In the genomic region with DNA sequence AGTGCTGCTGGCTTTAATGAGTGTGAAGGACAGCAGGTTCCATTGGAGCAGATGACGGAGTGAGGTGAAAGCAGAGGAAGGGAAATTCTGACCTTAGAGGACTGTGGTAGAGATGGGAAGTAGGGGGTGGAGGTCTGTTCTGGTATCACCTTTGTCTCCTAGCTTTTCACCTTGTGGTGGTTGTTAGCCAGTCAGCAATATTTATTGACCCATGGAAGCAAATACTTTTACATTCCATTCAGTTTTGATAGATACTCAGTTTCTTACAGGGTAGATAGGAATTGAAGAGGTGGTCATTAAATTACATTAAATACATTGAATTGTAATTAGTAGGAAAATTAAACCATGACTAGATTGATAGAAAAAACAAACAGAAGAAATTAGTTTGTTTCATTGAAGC, we compare ENCODE assay signal across 1 cellular context.
TF ChIP-seq lines count a peak whose summit lies in the region.

No MANE protein-coding gene starts in this region.

TF ChIP-seq in HepG2, 621 proteins besides CTCF, POLR2A, EP300 and RAD21 (continued from another document):
- TF ChIP-seq, protein P1, sequence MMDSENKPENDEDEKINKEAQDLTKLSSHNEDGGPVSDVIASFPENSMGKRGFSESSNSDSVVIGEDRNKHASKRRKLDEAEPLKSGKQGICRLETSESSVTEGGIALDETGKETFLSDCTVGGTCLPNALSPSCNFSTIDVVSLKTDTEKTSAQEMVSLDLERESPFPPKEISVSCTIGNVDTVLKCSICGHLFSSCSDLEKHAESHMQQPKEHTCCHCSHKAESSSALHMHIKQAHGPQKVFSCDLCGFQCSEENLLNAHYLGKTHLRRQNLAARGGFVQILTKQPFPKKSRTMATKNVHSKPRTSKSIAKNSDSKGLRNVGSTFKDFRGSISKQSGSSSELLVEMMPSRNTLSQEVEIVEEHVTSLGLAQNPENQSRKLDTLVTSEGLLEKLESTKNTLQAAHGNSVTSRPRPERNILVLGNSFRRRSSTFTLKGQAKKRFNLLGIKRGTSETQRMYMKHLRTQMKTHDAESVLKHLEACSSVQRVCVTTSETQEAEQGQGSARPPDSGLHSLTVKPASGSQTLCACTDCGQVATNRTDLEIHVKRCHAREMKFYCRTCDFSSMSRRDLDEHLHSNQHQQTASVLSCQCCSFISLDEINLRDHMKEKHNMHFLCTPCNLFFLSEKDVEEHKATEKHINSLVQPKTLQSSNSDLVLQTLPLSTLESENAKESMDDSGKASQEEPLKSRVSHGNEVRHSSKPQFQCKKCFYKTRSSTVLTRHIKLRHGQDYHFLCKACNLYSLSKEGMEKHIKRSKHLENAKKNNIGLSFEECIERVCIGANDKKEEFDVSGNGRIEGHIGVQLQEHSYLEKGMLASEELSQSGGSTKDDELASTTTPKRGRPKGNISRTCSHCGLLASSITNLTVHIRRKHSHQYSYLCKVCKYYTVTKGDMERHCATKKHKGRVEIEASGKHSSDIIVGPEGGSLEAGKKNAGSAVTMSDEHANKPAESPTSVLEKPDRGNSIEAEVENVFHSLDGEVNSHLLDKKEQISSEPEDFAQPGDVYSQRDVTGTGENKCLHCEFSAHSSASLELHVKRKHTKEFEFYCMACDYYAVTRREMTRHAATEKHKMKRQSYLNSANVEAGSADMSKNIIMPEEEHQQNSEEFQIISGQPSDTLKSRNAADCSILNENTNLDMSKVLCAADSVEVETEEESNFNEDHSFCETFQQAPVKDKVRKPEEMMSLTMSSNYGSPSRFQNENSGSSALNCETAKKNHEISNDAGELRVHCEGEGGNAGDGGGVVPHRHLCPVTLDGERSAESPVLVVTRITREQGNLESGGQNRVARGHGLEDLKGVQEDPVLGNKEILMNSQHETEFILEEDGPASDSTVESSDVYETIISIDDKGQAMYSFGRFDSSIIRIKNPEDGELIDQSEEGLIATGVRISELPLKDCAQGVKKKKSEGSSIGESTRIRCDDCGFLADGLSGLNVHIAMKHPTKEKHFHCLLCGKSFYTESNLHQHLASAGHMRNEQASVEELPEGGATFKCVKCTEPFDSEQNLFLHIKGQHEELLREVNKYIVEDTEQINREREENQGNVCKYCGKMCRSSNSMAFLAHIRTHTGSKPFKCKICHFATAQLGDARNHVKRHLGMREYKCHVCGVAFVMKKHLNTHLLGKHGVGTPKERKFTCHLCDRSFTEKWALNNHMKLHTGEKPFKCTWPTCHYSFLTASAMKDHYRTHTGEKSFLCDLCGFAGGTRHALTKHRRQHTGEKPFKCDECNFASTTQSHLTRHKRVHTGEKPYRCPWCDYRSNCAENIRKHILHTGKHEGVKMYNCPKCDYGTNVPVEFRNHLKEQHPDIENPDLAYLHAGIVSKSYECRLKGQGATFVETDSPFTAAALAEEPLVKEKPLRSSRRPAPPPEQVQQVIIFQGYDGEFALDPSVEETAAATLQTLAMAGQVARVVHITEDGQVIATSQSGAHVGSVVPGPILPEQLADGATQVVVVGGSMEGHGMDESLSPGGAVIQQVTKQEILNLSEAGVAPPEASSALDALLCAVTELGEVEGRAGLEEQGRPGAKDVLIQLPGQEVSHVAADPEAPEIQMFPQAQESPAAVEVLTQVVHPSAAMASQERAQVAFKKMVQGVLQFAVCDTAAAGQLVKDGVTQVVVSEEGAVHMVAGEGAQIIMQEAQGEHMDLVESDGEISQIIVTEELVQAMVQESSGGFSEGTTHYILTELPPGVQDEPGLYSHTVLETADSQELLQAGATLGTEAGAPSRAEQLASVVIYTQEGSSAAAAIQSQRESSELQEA (CRISPR knock-in tag; IDR thresholded peaks at IDR 0.05; ENCODE audit: not compliant biosample characterization) = no peak
- TF ChIP-seq MYPOP (CRISPR knock-in tag; IDR thresholded peaks at IDR 0.05) = no peak
- no peak for TF ChIP-seq WIZ (CRISPR knock-in tag; IDR thresholded peaks at IDR 0.05)
- TF ChIP-seq MAFF (IDR thresholded peaks at IDR 0.05; ENCODE audit: low read depth, low read length) = peak; percentile 50; the same call in 1 of the 2 replicates
- peak; percentile 39 to 59; a peak in 2 of 4 replicates for TF ChIP-seq MAFK (conservative IDR thresholded peaks at IDR 0.05 in 1 of 2, IDR thresholded peaks at IDR 0.05 in 1 of 2; ENCODE audit: low read length in 2 of 2)
- TF ChIP-seq, protein P2, sequence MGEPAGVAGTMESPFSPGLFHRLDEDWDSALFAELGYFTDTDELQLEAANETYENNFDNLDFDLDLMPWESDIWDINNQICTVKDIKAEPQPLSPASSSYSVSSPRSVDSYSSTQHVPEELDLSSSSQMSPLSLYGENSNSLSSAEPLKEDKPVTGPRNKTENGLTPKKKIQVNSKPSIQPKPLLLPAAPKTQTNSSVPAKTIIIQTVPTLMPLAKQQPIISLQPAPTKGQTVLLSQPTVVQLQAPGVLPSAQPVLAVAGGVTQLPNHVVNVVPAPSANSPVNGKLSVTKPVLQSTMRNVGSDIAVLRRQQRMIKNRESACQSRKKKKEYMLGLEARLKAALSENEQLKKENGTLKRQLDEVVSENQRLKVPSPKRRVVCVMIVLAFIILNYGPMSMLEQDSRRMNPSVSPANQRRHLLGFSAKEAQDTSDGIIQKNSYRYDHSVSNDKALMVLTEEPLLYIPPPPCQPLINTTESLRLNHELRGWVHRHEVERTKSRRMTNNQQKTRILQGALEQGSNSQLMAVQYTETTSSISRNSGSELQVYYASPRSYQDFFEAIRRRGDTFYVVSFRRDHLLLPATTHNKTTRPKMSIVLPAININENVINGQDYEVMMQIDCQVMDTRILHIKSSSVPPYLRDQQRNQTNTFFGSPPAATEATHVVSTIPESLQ (CRISPR knock-in tag; conservative IDR thresholded peaks at IDR 0.05) = no peak
- TF ChIP-seq ZNF790 (CRISPR knock-in tag; IDR thresholded peaks at IDR 0.05; ENCODE audit: borderline replicate concordance) = no peak
